Comparison of ENCODE assay signal across 8 cellular contexts in genomic region chr2:218717262-218717661, GRCh38. TPM values are rescaled to one million over a fixed set of nuclear protein-coding genes. Genes with fewer than 3 reads are reported as not detected.
DNase-seq lines count a peak whose midpoint lies in the region; ATAC-seq, FAIRE-seq and TF ChIP-seq lines count a peak whose summit lies in the region.
"Had no signal": no experiment of that assay in that cellular context is flagged by ENCODE, and none has a peak within 500 bp of the region (broad histone marks: within the 10 kb centered on the region; RNA-seq: fewer than 3 reads in every experiment).

No MANE protein-coding gene starts in this region.

- H3K79me2 ChIP-seq in keratinocyte (ENCODE audit: control insufficient read depth, insufficient read depth, low read length) = peaks cover 85% of the 10 kb centered on the region

- dilution Hi-C loops in keratinocyte (cut with MboI; ENCODE audit: extremely low pct_ligation_motif_present, low sequenced_read_pairs) = no loop called here

- DNase-seq in ACHN (peak; percentile 55), RPMI7951 (ENCODE audit: low read depth) (peak; percentile 30), keratinocyte (ENCODE audit: low read depth, low spot score) (no peak), cerebellar nuclear complex (lab: John Stamatoyannopoulos, UW) (no peak), COLO829 (ENCODE audit: low spot score) (no peak)
- DNase-seq: BE2C, NCI-H2107 had no signal

- H3K36me3 ChIP-seq in keratinocyte (ENCODE audit: control insufficient read depth in 2 of 2, extremely low read depth in 1 of 2, insufficient read depth in 2 of 2, low read length in 2 of 2) = peaks cover 2 to 9% of the 10 kb centered on the region in 2 experiments

- H3K4me3 ChIP-seq in keratinocyte (ENCODE audit: control insufficient read depth in 2 of 3, extremely low read depth in 1 of 3, insufficient read depth in 2 of 3, low read depth in 1 of 3, low read length in 3 of 3) = peak overlapping the region in 1 of 3 experiments; percentile 3

- H3K27me3 ChIP-seq in keratinocyte (ENCODE audit: control insufficient read depth, extremely low read depth, insufficient read depth, low read length) = no peaks in the 10 kb centered on the region
- H3K27me3 ChIP-seq: BE2C had no signal

- no peaks in the 10 kb centered on the region for H4K20me1 ChIP-seq in keratinocyte (ENCODE audit: control insufficient read depth, extremely low read depth, insufficient read depth, low read length)

- H3K9me3 ChIP-seq in keratinocyte (ENCODE audit: control insufficient read depth, low read depth, low read length) = no peaks in the 10 kb centered on the region
- H3K9me3 ChIP-seq: BE2C had no signal

- peak overlapping the region; percentile 68 for H3K4me2 ChIP-seq in keratinocyte (ENCODE audit: control insufficient read depth, extremely low read depth, insufficient read depth, low read depth, low read length)

- no peak overlapping the region for H2AFZ ChIP-seq in keratinocyte (ENCODE audit: control insufficient read depth, low read length)

- peak overlapping the region; percentile 67 for H3K27ac ChIP-seq in keratinocyte (ENCODE audit: control insufficient read depth, insufficient read depth, low read length)

- H3K9ac ChIP-seq in keratinocyte (ENCODE audit: control insufficient read depth, extremely low read depth, insufficient read depth, low read length) = peak overlapping the region; percentile 52

- peak; percentile 74 for FAIRE-seq in keratinocyte (lab: Jason Lieb, UNC)

- no peak for TF ChIP-seq CTCF in keratinocyte (optimal IDR thresholded peaks at IDR 0.05 in 1 of 3, IDR thresholded peaks at IDR 0.05 in 1 of 3, conservative IDR thresholded peaks at IDR 0.05 in 1 of 3; ENCODE audit: extremely low read depth in 1 of 3, insufficient read depth in 2 of 3, low read length in 3 of 3)

- in situ Hi-C loops in ACHN (cut with HindIII; ENCODE audit: low pct_ligation_motif_present, low pct_unique_long_range_greater_than_20kb, low sequenced_read_pairs) = no loop called here

- no peak for ATAC-seq in HG03439 (IDR thresholded peaks at IDR 0.05; ENCODE audit: unreplicated experiment)

- H3K4me1 ChIP-seq in keratinocyte (ENCODE audit: control insufficient read depth, extremely low read depth, insufficient read depth, low read length) = peaks cover 20% of the 10 kb centered on the region

- no peaks in the 10 kb centered on the region for H3K9me1 ChIP-seq in keratinocyte (ENCODE audit: control insufficient read depth, extremely low read depth, insufficient read depth, low read length)

RNA-seq across cellular contexts. Expression of gene TTLL4, which starts 6.6 kb away (rescaled TPM):
- 17.5 and 28.7 TPM in 2 replicates for total RNA-seq in RPMI7951 (2014; rRNA removed; shearing (Covaris generic))
- polyA plus RNA-seq in keratinocyte = 19.6 to 26.3 TPM (median 20.1 TPM) in 3 replicates
- 6.0 TPM for polyA plus RNA-seq in keratinocyte (2011; ENCODE audit: low read depth)
- polyA plus RNA-seq in keratinocyte (2011; cell fraction: cytosol; rRNA removed) = 10.2 and 17.3 TPM in 2 replicates
- 55.8 and 67.4 TPM in 2 replicates for polyA plus RNA-seq in keratinocyte (2011; cell fraction: nucleus; rRNA removed)
- 11.2 and 16.5 TPM in 2 replicates for polyA plus RNA-seq in keratinocyte (2012; ENCODE audit: low replicate concordance)
- polyA minus RNA-seq in keratinocyte = 41.4 to 49.7 TPM (median 45.4 TPM) in 3 replicates
- 23.4 TPM for polyA minus RNA-seq in keratinocyte (2011; cell fraction: cytosol; rRNA and poly(A)+ RNA removed)
- polyA minus RNA-seq in keratinocyte (2011; cell fraction: nucleus; rRNA and poly(A)+ RNA removed) = 28.2 and 43.6 TPM in 2 replicates

RNA-seq across cellular contexts. Expression of gene STK36, which starts 45.4 kb away (rescaled TPM):
- 15.6 and 20.7 TPM in 2 replicates for total RNA-seq in RPMI7951 (2014; rRNA removed; shearing (Covaris generic))
- 17.3 to 25.4 TPM (median 19.0 TPM) in 3 replicates for polyA plus RNA-seq in keratinocyte
- 3.4 TPM for polyA plus RNA-seq in keratinocyte (2011; ENCODE audit: low read depth)
- polyA plus RNA-seq in keratinocyte (2011; cell fraction: cytosol; rRNA removed) = 7.2 and 8.2 TPM in 2 replicates
- 82.6 and 103 TPM in 2 replicates for polyA plus RNA-seq in keratinocyte (2011; cell fraction: nucleus; rRNA removed)
- 8.5 and 9.9 TPM in 2 replicates for polyA plus RNA-seq in keratinocyte (2012; ENCODE audit: low replicate concordance)
- polyA minus RNA-seq in keratinocyte = 24.6 to 38.5 TPM (median 26.2 TPM) in 3 replicates
- 4.0 TPM for polyA minus RNA-seq in keratinocyte (2011; cell fraction: cytosol; rRNA and poly(A)+ RNA removed)
- 20.7 and 34.3 TPM in 2 replicates for polyA minus RNA-seq in keratinocyte (2011; cell fraction: nucleus; rRNA and poly(A)+ RNA removed)

RNA-seq across cellular contexts. Expression of gene RNF25, which starts 45.5 kb away (rescaled TPM):
- total RNA-seq in RPMI7951 (2014; rRNA removed; shearing (Covaris generic)) = 37.5 and 45.5 TPM in 2 replicates
- polyA plus RNA-seq in keratinocyte = 65.0 to 107 TPM (median 82.5 TPM) in 3 replicates
- 17.0 TPM for polyA plus RNA-seq in keratinocyte (2011; ENCODE audit: low read depth)
- polyA plus RNA-seq in keratinocyte (2011; cell fraction: cytosol; rRNA removed) = 54.6 and 60.6 TPM in 2 replicates
- 71.1 and 82.6 TPM in 2 replicates for polyA plus RNA-seq in keratinocyte (2011; cell fraction: nucleus; rRNA removed)
- polyA plus RNA-seq in keratinocyte (2012; ENCODE audit: low replicate concordance) = 24.2 and 34.0 TPM in 2 replicates
- polyA minus RNA-seq in keratinocyte = 49.8 to 164 TPM (median 57.1 TPM) in 3 replicates
- 30.1 TPM for polyA minus RNA-seq in keratinocyte (2011; cell fraction: cytosol; rRNA and poly(A)+ RNA removed)
- 30.2 and 39.2 TPM in 2 replicates for polyA minus RNA-seq in keratinocyte (2011; cell fraction: nucleus; rRNA and poly(A)+ RNA removed)

RNA-seq across cellular contexts. Expression of gene BCS1L, which starts 57.8 kb away (rescaled TPM):
- 47.0 and 49.8 TPM in 2 replicates for total RNA-seq in RPMI7951 (2014; rRNA removed; shearing (Covaris generic))
- 56.6 to 62.3 TPM (median 57.7 TPM) in 3 replicates for polyA plus RNA-seq in keratinocyte
- polyA plus RNA-seq in keratinocyte (2011; ENCODE audit: low read depth) = 27.3 TPM
- 33.0 and 38.4 TPM in 2 replicates for polyA plus RNA-seq in keratinocyte (2011; cell fraction: cytosol; rRNA removed)
- 152 and 155 TPM in 2 replicates for polyA plus RNA-seq in keratinocyte (2011; cell fraction: nucleus; rRNA removed)
- 45.5 and 50.2 TPM in 2 replicates for polyA plus RNA-seq in keratinocyte (2012; ENCODE audit: low replicate concordance)
- 42.6 to 53.7 TPM (median 50.7 TPM) in 3 replicates for polyA minus RNA-seq in keratinocyte
- polyA minus RNA-seq in keratinocyte (2011; cell fraction: cytosol; rRNA and poly(A)+ RNA removed) = 29.5 TPM
- 22.4 and 28.2 TPM in 2 replicates for polyA minus RNA-seq in keratinocyte (2011; cell fraction: nucleus; rRNA and poly(A)+ RNA removed)

RNA-seq across cellular contexts. Expression of gene ZNF142, which starts 57.8 kb away (rescaled TPM):
- total RNA-seq in RPMI7951 (2014; rRNA removed; shearing (Covaris generic)) = 11.3 and 13.6 TPM in 2 replicates
- polyA plus RNA-seq in keratinocyte = 4.3 to 11.9 TPM (median 4.5 TPM) in 3 replicates
- 2.7 TPM for polyA plus RNA-seq in keratinocyte (2011; ENCODE audit: low read depth)
- 6.9 and 7.2 TPM in 2 replicates for polyA plus RNA-seq in keratinocyte (2011; cell fraction: cytosol; rRNA removed)
- 23.4 and 32.2 TPM in 2 replicates for polyA plus RNA-seq in keratinocyte (2011; cell fraction: nucleus; rRNA removed)
- polyA plus RNA-seq in keratinocyte (2012; ENCODE audit: low replicate concordance) = 6.4 and 14.0 TPM in 2 replicates
- 16.0 to 91.1 TPM (median 17.7 TPM) in 3 replicates for polyA minus RNA-seq in keratinocyte
- 8.6 TPM for polyA minus RNA-seq in keratinocyte (2011; cell fraction: cytosol; rRNA and poly(A)+ RNA removed)
- 22.8 and 29.6 TPM in 2 replicates for polyA minus RNA-seq in keratinocyte (2011; cell fraction: nucleus; rRNA and poly(A)+ RNA removed)

Comparison
In these comparisons a context has a peak if more than half of its experiments do, and no peak if none do; other contexts are left out.
1. DNase-seq: peak in ACHN (single experiment) and RPMI7951 (single experiment); none in keratinocyte (single experiment), cerebellar nuclear complex (0 of 2) and COLO829 (single experiment).